1 cellular context compared by ENCODE assay signal in genomic region chr2:73113634-73113958, GRCh38.
TF ChIP-seq lines count a peak whose summit lies in the region.

No MANE protein-coding gene starts in this region.

TF ChIP-seq in HEK293, 187 proteins besides CTCF, POLR2A, EP300 and RAD21 (continued from another document):
- peak; percentile 43; the same call in 1 of the 2 replicates for TF ChIP-seq PRDM10 (tag by site-specific recombination; IDR thresholded peaks at IDR 0.05)
- TF ChIP-seq ZNF549 (tag by site-specific recombination; IDR thresholded peaks at IDR 0.05): no peak
- TF ChIP-seq, protein P1, sequence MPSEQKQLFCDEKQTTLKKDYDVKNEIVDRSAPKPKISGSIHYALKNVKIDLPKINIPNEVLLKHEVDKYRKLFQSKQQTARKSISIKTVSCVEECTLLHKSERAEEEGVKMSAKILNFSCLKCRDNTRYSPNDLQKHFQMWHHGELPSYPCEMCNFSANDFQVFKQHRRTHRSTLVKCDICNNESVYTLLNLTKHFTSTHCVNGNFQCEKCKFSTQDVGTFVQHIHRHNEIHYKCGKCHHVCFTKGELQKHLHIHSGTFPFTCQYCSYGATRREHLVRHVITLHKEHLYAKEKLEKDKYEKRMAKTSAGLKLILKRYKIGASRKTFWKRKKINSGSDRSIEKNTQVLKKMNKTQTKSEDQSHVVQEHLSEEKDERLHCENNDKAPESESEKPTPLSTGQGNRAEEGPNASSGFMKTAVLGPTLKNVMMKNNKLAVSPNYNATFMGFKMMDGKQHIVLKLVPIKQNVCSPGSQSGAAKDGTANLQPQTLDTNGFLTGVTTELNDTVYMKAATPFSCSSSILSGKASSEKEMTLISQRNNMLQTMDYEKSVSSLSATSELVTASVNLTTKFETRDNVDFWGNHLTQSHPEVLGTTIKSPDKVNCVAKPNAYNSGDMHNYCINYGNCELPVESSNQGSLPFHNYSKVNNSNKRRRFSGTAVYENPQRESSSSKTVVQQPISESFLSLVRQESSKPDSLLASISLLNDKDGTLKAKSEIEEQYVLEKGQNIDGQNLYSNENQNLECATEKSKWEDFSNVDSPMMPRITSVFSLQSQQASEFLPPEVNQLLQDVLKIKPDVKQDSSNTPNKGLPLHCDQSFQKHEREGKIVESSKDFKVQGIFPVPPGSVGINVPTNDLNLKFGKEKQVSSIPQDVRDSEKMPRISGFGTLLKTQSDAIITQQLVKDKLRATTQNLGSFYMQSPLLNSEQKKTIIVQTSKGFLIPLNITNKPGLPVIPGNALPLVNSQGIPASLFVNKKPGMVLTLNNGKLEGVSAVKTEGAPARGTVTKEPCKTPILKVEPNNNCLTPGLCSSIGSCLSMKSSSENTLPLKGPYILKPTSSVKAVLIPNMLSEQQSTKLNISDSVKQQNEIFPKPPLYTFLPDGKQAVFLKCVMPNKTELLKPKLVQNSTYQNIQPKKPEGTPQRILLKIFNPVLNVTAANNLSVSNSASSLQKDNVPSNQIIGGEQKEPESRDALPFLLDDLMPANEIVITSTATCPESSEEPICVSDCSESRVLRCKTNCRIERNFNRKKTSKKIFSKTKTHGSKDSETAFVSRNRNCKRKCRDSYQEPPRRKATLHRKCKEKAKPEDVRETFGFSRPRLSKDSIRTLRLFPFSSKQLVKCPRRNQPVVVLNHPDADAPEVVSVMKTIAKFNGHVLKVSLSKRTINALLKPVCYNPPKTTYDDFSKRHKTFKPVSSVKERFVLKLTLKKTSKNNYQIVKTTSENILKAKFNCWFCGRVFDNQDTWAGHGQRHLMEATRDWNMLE (tag by site-specific recombination; conservative IDR thresholded peaks at IDR 0.05; ENCODE audit: low read depth): no peak
- 0 out of 2 replicates have a peak, but pooled peaks have one; percentile 9 for TF ChIP-seq ZNF639 (tag by site-specific recombination; IDR thresholded peaks at IDR 0.05)
- TF ChIP-seq, protein P2, sequence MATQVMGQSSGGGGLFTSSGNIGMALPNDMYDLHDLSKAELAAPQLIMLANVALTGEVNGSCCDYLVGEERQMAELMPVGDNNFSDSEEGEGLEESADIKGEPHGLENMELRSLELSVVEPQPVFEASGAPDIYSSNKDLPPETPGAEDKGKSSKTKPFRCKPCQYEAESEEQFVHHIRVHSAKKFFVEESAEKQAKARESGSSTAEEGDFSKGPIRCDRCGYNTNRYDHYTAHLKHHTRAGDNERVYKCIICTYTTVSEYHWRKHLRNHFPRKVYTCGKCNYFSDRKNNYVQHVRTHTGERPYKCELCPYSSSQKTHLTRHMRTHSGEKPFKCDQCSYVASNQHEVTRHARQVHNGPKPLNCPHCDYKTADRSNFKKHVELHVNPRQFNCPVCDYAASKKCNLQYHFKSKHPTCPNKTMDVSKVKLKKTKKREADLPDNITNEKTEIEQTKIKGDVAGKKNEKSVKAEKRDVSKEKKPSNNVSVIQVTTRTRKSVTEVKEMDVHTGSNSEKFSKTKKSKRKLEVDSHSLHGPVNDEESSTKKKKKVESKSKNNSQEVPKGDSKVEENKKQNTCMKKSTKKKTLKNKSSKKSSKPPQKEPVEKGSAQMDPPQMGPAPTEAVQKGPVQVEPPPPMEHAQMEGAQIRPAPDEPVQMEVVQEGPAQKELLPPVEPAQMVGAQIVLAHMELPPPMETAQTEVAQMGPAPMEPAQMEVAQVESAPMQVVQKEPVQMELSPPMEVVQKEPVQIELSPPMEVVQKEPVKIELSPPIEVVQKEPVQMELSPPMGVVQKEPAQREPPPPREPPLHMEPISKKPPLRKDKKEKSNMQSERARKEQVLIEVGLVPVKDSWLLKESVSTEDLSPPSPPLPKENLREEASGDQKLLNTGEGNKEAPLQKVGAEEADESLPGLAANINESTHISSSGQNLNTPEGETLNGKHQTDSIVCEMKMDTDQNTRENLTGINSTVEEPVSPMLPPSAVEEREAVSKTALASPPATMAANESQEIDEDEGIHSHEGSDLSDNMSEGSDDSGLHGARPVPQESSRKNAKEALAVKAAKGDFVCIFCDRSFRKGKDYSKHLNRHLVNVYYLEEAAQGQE (tag by site-specific recombination; IDR thresholded peaks at IDR 0.05): no peak
- 0 out of 2 replicates have a peak, but pooled peaks have one; percentile 64 for TF ChIP-seq ZEB2 (tag by site-specific recombination; IDR thresholded peaks at IDR 0.05)
